In genomic region chrX:12979630-12980015, GRCh38 we compare ENCODE assay signal across 9 cellular contexts. TPM values are rescaled to one million over a fixed set of nuclear protein-coding genes. Genes with fewer than 3 reads are reported as not detected.
A peak's percentile ranks its signal among the peaks of the same experiment; 100 is the strongest.
DNase-seq lines count a peak whose midpoint lies in the region; ATAC-seq, FAIRE-seq and TF ChIP-seq lines count a peak whose summit lies in the region.
"Had no signal": no experiment of that assay in that cellular context is flagged by ENCODE, and none has a peak within 500 bp of the region (broad histone marks: within the 10 kb centered on the region; RNA-seq: fewer than 3 reads in every experiment).

No MANE protein-coding gene starts in this region.

- H4K91ac ChIP-seq in mesenchymal stem cell (ENCODE audit: low read length): no peak overlapping the region

- peak overlapping the region; percentile 100 for H3K9ac ChIP-seq in mesenchymal stem cell (ENCODE audit: low read length)

- DNase-seq in A549 (ENCODE audit: low read depth in 1 of 2, low spot score in 1 of 2) (no peak), GM23338 (ENCODE audit: low spot score) (no peak), mesenchymal stem cell (peak; percentile 44), left lobe of liver (ENCODE audit: low spot score) (no peak)
- DNase-seq: NCI-H345 had no signal

- H3K18ac ChIP-seq in mesenchymal stem cell (ENCODE audit: low read depth in 1 of 2, low read length in 2 of 2): no peak overlapping the region

- no peaks in the 10 kb centered on the region; the same call in 2 of the 3 replicates for H3K9me3 Mint-ChIP-seq in GM23338
- H3K9me3 Mint-ChIP-seq in activated naive CD8-positive, alpha-beta T cell (ENCODE audit: low read depth): no peaks in the 10 kb centered on the region

- H3K4me2 ChIP-seq in A549: peak overlapping the region; percentile 91
- H3K4me2 ChIP-seq in GM23338: no peak overlapping the region
- H3K4me2 ChIP-seq in mesenchymal stem cell (ENCODE audit: low read length, poor library complexity, severe bottlenecking): no peak overlapping the region

- H3K79me2 ChIP-seq in GM23338 (replicated peaks; ENCODE audit: insufficient read depth): peaks cover 22% of the 10 kb centered on the region

- H3K9me2 ChIP-seq in GM23338 (ENCODE audit: insufficient read depth): no peaks in the 10 kb centered on the region

- peaks cover 34% of the 10 kb centered on the region for H3K36me3 Mint-ChIP-seq in GM23338 (ENCODE audit: low read depth)
- peaks cover 13% of the 10 kb centered on the region for H3K36me3 Mint-ChIP-seq in activated naive CD8-positive, alpha-beta T cell

- no peak overlapping the region for H2BK12ac ChIP-seq in mesenchymal stem cell (ENCODE audit: low read length in 2 of 2)

- H3K9me3 ChIP-seq in A549 (no peaks in the 10 kb centered on the region), mesenchymal stem cell (ENCODE audit: control insufficient read depth, low read length) (no peaks in the 10 kb centered on the region)

- no peak overlapping the region for H3K23ac ChIP-seq in mesenchymal stem cell (ENCODE audit: low read length in 2 of 2)

- no peak overlapping the region for H3K4me3 ChIP-seq in A549
- H3K4me3 ChIP-seq in GM23338: no peak overlapping the region
- no peak overlapping the region for H3K4me3 ChIP-seq in mesenchymal stem cell (ENCODE audit: insufficient read depth in 1 of 2, low read depth in 1 of 2, low read length in 2 of 2)

- H3F3A ChIP-seq in GM23338 (replicated peaks; ENCODE audit: low read depth): no peaks in the 10 kb centered on the region

- H3K36me3 ChIP-seq in GM23338 (ENCODE audit: insufficient read depth): no peaks in the 10 kb centered on the region
- peaks cover 0 to 7% of the 10 kb centered on the region in 2 experiments for H3K36me3 ChIP-seq in mesenchymal stem cell (ENCODE audit: control insufficient read depth in 1 of 2, insufficient read depth in 2 of 2, low read depth in 1 of 2, low read length in 2 of 2)

- H3K27ac ChIP-seq in A549 (peak overlapping the region; percentile 97 to 99), GM23338 (ENCODE audit: low read depth) (0 out of 2 replicates have a peak overlapping the region, but pooled peaks have one; percentile 29), mesenchymal stem cell (ENCODE audit: low read length, poor library complexity, severe bottlenecking) (peak overlapping the region; percentile 69)

- POLR2A ChIA-PET in A549 (lab: Yijun Ruan, JAX): interaction anchor here (0.6 to 2.3 kb wide), 10 partner anchors 32 to 666 kb away, joined by 3 to 39 read pairs (median 6); no protein-coding TSS in a partner anchor

- H3K79me1 ChIP-seq in mesenchymal stem cell (replicated peaks; ENCODE audit: low read length, poor library complexity, severe bottlenecking): no peaks in the 10 kb centered on the region

- no peak overlapping the region for H3K27ac Mint-ChIP-seq in GM23338
- peak overlapping the region; percentile 91 for H3K27ac Mint-ChIP-seq in activated naive CD8-positive, alpha-beta T cell

- no peak for TF ChIP-seq POLR2A in A549 (IDR thresholded peaks at IDR 0.05; ENCODE audit: low read length)

- WGBS in A549 (ENCODE audit: missing lambda C conversion rate): 33% methylated on average over 5 of the region's 5 CpGs
- WGBS in mesenchymal stem cell: 55% methylated on average over 3 of the region's 5 CpGs

- CTCF ChIA-PET in A549 (lab: Yijun Ruan, JAX): interaction anchor here (0.7 to 4.1 kb wide), 4 partner anchors 25 to 508 kb away, joined by 3 to 14 read pairs (median 7); no protein-coding TSS in a partner anchor

- TF ChIP-seq CTCF in A549 (IDR thresholded peaks at IDR 0.05) (no peak), GM23338 (conservative IDR thresholded peaks at IDR 0.05; ENCODE audit: low read depth in 2 of 2) (no peak)

- no peak overlapping the region for H4K8ac ChIP-seq in mesenchymal stem cell (ENCODE audit: low read length)

- peaks cover 23% of the 10 kb centered on the region for H3K4me1 Mint-ChIP-seq in GM23338
- H3K4me1 Mint-ChIP-seq in activated naive CD8-positive, alpha-beta T cell (ENCODE audit: low read depth): peaks cover 54% of the 10 kb centered on the region

- H2AFZ ChIP-seq in GM23338: no peak overlapping the region
- no peak overlapping the region for H2AFZ ChIP-seq in mesenchymal stem cell (ENCODE audit: low read depth, low read length)

- no peak for TF ChIP-seq EP300 in A549 (IDR thresholded peaks at IDR 0.05)

- no peaks in the 10 kb centered on the region for H4K20me1 ChIP-seq in GM23338 (replicated peaks; ENCODE audit: insufficient read depth)

- no peak overlapping the region for H3K4me3 Mint-ChIP-seq in GM23338
- H3K4me3 Mint-ChIP-seq in activated naive CD8-positive, alpha-beta T cell: peak overlapping the region; percentile 96

- no peak for FAIRE-seq in A549 (lab: Jason Lieb, UNC)

- no peak overlapping the region for H3K14ac ChIP-seq in mesenchymal stem cell (ENCODE audit: low read length in 2 of 2)

- no peak for TF ChIP-seq RAD21 in A549 (conservative IDR thresholded peaks at IDR 0.05 in 1 of 2, IDR thresholded peaks at IDR 0.05 in 1 of 2)

- H3K4me1 ChIP-seq in A549 (peaks cover 33% of the 10 kb centered on the region), GM23338 (ENCODE audit: insufficient read depth) (peaks cover 4% of the 10 kb centered on the region; the same call in 1 of the 2 replicates), mesenchymal stem cell (ENCODE audit: control insufficient read depth, insufficient read depth, low read depth, low read length) (no peaks in the 10 kb centered on the region)

- ATAC-seq in A549 (no peak), GM23338 (no peak), left lobe of liver (no peak), GM18502 (IDR thresholded peaks at IDR 0.05; ENCODE audit: poor library complexity, unreplicated experiment) (no peak), GM18867 (IDR thresholded peaks at IDR 0.05; ENCODE audit: unreplicated experiment) (no peak), HG03097 (IDR thresholded peaks at IDR 0.05; ENCODE audit: low FRiP score, unreplicated experiment) (no peak)

- H2BK15ac ChIP-seq in mesenchymal stem cell (ENCODE audit: low read depth, poor library complexity, severe bottlenecking): no peak overlapping the region

- H3K4ac ChIP-seq in mesenchymal stem cell (ENCODE audit: low read depth in 1 of 2, low read length in 2 of 2): no peak overlapping the region

- no peaks in the 10 kb centered on the region for H3K27me3 ChIP-seq in GM23338 (ENCODE audit: insufficient read depth)
- peaks cover 0 to 4% of the 10 kb centered on the region in 2 experiments for H3K27me3 ChIP-seq in mesenchymal stem cell (ENCODE audit: control insufficient read depth in 1 of 2, insufficient read depth in 1 of 2, low read length in 2 of 2)

- H2BK5ac ChIP-seq in mesenchymal stem cell (ENCODE audit: low read depth, low read length, poor library complexity, severe bottlenecking): no peak overlapping the region

- no peak overlapping the region for H2AK5ac ChIP-seq in mesenchymal stem cell (ENCODE audit: low read length, severe bottlenecking)

- no peak overlapping the region for H2BK120ac ChIP-seq in mesenchymal stem cell (ENCODE audit: low read depth, low read length)

- H3K27me3 Mint-ChIP-seq in GM23338 (ENCODE audit: insufficient read depth, low read depth, poor library complexity): peaks cover 11% of the 10 kb centered on the region
- H3K27me3 Mint-ChIP-seq in activated naive CD8-positive, alpha-beta T cell: no peaks in the 10 kb centered on the region

TF ChIP-seq in A549, 52 proteins besides CTCF, POLR2A, EP300 and RAD21 (continues in another document):
- TF ChIP-seq ATOH8 (CRISPR knock-in tag; IDR thresholded peaks at IDR 0.05; ENCODE audit: low read depth) (no peak), ELK1 (IDR thresholded peaks at IDR 0.05; ENCODE audit: low read depth, low read length) (no peak)

TF ChIP-seq in GM23338, 12 proteins besides CTCF, POLR2A, EP300 and RAD21:
- TF ChIP-seq ETS1 (IDR thresholded peaks at IDR 0.05): no peak
- no peak for TF ChIP-seq EZH2 (IDR thresholded peaks at IDR 0.05; ENCODE audit: low read depth, unreplicated experiment)

RNA-seq across cellular contexts. Expression of gene TMSB4X, which starts 4.7 kb away (rescaled TPM):
- polyA plus RNA-seq in A549 (2011; rRNA removed) (3,130 and 3,742 TPM in 2 replicates), A549 (2017; fragmentation: RNase III; extraction: RNeasy Plus Mini Kit Qiagen cat#74134 plus additional on column Dnase treatment) (6,622 to 7,955 TPM (median 7,447 TPM) in 3 replicates), GM23338 (2016; fragmentation: Nextera tagmentation; extraction: Ambion mirVana) (6,191 and 6,226 TPM in 2 replicates)
- 3,096 and 3,118 TPM in 2 replicates for polyA plus RNA-seq in A549 (2012; cell fraction: cytosol; rRNA removed)
- polyA plus RNA-seq in A549 (2012; cell fraction: nucleus; rRNA removed): 460 and 1,554 TPM in 2 replicates
- 852 and 1,226 TPM in 2 replicates for polyA minus RNA-seq in A549 (2011; rRNA and poly(A)+ RNA removed)
- 999 and 1,367 TPM in 2 replicates for total RNA-seq in GM23338 (2014; rRNA removed; shearing (Covaris generic))
- polyA plus RNA-seq in mesenchymal stem cell (2013, experiment 1 of 2): 9,006 TPM
- polyA plus RNA-seq in mesenchymal stem cell (2013, experiment 2 of 2): 8,811 TPM
- total RNA-seq in left lobe of liver: 442 TPM

Comparison
In these comparisons a context has a peak if more than half of its experiments do, and no peak if none do; other contexts are left out.
1. H3K27ac ChIP-seq: peak in every context shown above with its lines; median percentile 98 in A549; 69 in mesenchymal stem cell; 29 in GM23338.